ENCODE assay signal across 2 cellular contexts in the genomic region with DNA sequence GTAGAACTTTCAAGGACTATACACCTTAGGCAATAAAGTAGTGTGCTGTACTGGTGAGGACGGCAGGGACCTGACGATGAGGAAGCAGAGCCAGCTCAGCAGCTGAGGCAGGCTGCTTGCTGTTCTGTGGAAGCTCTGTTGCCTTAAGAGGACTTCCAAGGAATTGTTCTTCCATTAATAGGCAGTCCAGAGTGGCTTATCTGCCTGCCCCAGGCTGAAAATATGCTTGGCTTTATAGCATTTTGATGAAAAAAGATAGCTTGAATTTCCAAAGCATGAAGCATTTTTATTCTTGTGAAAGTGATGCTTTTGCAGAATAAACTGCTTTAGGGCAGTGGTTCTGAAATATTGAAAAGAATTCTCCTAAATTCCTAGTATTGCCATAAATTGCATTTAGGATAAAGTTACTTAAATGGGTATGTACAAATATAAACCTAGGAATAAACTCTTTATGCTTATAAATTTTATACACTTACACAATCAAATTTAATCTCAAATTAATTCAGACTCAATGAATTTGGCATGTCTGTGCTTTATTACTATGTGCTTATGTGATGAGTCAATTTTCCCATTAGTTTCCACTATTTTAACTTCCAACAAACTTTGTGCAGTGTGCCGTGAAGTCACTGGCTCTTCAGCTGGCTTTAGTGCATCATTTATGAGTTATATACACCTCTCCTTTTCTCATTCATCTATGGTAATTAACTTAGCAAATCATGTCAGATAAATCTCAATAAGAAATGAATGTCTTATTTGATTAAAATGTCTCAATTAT.
TF ChIP-seq lines count a peak whose summit lies in the region.

No MANE protein-coding gene starts in this region.

TF ChIP-seq in SK-N-SH, 30 proteins besides CTCF, POLR2A, EP300 and RAD21:
- TF ChIP-seq RFX5 (IDR thresholded peaks at IDR 0.05; ENCODE audit: low read length) (no peak), GATA2 (CRISPR knock-in tag; IDR thresholded peaks at IDR 0.05) (peak; percentile 23; the same call in 1 of the 2 replicates)

TF ChIP-seq in endothelial cell of umbilical vein, 7 proteins besides CTCF, POLR2A, EP300 and RAD21:
- TF ChIP-seq GATA2 (IDR thresholded peaks at IDR 0.05; ENCODE audit: insufficient read depth, insufficient read length, low read depth, low read length) (no peak), FOS (IDR thresholded peaks at IDR 0.05; ENCODE audit: borderline replicate concordance, insufficient read depth, low read length) (no peak), JUN (IDR thresholded peaks at IDR 0.05; ENCODE audit: borderline replicate concordance, insufficient read depth, insufficient read length, low read depth) (no peak), POLR2AphosphoS5 (IDR thresholded peaks at IDR 0.05; ENCODE audit: insufficient read depth, low read depth, low read length) (no peak), EZH2 (IDR thresholded peaks at IDR 0.05; ENCODE audit: borderline replicate concordance, low read depth, low read length, severe bottlenecking) (no peak), MYC (IDR thresholded peaks at IDR 0.05; ENCODE audit: low read depth, low read length) (no peak)
- TF ChIP-seq, protein P1, sequence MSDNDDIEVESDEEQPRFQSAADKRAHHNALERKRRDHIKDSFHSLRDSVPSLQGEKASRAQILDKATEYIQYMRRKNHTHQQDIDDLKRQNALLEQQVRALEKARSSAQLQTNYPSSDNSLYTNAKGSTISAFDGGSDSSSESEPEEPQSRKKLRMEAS (IDR thresholded peaks at IDR 0.05; ENCODE audit: insufficient read depth, insufficient read length): no peak
